In the genomic region with DNA sequence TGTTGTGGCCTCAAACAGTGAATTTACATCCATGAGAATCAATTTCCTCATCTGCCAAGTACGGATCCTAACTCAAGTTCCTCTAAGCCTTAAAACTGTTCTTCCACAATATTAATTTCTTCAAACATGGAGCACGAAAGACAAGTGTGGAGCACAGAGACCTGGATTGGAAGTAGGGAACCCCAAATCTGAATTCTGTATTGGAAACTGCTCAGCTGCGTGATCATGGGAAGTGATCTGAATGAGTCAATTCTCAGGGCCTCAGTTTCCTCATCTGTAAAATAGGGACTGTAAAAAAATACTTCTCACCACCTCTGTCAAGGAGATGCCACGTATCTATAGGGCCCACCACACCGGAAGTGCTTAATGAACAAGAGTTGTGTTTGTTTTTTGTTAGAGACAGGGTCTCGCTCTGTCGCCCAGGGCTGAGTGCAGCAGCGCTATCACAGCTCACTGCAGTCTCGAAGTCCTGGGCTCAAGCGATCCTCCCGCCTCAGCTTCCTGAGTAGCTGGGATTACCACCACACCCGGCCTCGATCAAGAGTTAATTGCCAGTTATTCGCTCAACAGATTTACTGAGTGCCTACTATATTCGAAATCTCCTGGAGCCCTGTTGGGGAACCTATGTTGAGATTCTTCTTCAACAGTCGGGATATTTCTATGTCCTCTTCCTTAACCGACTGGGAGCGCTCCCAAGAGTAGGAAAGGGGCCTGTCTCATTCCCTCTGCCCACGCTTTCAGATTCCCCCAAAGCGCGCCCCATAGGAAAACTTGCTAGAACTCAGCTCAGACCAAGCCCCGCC, we compare ENCODE assay signal across 8 cellular contexts. TPM values are rescaled to one million over a fixed set of nuclear protein-coding genes. Genes with fewer than 3 reads are reported as not detected.
A peak's percentile ranks its signal among the peaks of the same experiment; 100 is the strongest.
DNase-seq lines count a peak whose midpoint lies in the region; ATAC-seq and TF ChIP-seq lines count a peak whose summit lies in the region.

No MANE protein-coding gene starts in this region.

- H3K4me3 ChIP-seq in H7 (ENCODE audit: insufficient read depth, low read depth, low read length), result peak overlapping the region; percentile 39
- peak overlapping the region; percentile 100 for H3K4me3 ChIP-seq in WI38 (ENCODE audit: low read depth, low read length)
- H3K4me3 ChIP-seq in spleen, result peak overlapping the region; percentile 73 to 95 (median 91)

- ATAC-seq in GM21447 (IDR thresholded peaks at IDR 0.05; ENCODE audit: unreplicated experiment), result no peak

- H3K27ac Mint-ChIP-seq in glutamatergic neuron (ENCODE audit: unreplicated experiment), result peak overlapping the region; percentile 38

- H3K27me3 ChIP-seq in H7 (ENCODE audit: control insufficient read depth, insufficient read depth, low read length) (no peaks in the 10 kb centered on the region), spleen (replicated peaks in 1 of 7) (no peaks in the 10 kb centered on the region)

- intact Hi-C loops in spleen (cut with DNase I; ENCODE audit: low total_unique reads), result loop anchor here (10.0 kb wide), 1 partner anchor 132 kb away; the partner anchor contains the start of gene SHKBP1

- H3K4me1 ChIP-seq in spleen, result peaks cover 17 to 50% (median 27%) of the 10 kb centered on the region in 6 donors

- H3K27ac ChIP-seq in spleen, result peak overlapping the region; percentile 92 to 99 (median 96)

- H3K9me3 ChIP-seq in spleen, result no peaks in the 10 kb centered on the region

- DNase-seq in H7 (peak; percentile 9), glutamatergic neuron (no peak), spleen (no peak), RKO (ENCODE audit: low spot score) (no peak), iPS-NIHi11 (ENCODE audit: low spot score) (no peak), anterior cingulate cortex (lab: John Stamatoyannopoulos, UW) (no peak)

- peaks cover 5% of the 10 kb centered on the region for H3K4me1 Mint-ChIP-seq in glutamatergic neuron (ENCODE audit: low read depth, unreplicated experiment)

- TF ChIP-seq CTCF in WI38 (IDR thresholded peaks at IDR 0.05; ENCODE audit: low read depth, low read length) (no peak), glutamatergic neuron (IDR thresholded peaks at IDR 0.05; ENCODE audit: partially characterized antibody, unreplicated experiment) (no peak), spleen (IDR thresholded peaks at IDR 0.05 in 8 of 11, conservative IDR thresholded peaks at IDR 0.05 in 3 of 11) (no peak)

- TF ChIP-seq POLR2A in spleen (IDR thresholded peaks at IDR 0.05), result no peak

- 16 to 20% (median 17%) methylated on average over 22 of the region's 22 CpGs for WGBS in spleen, 5 donors

- H3K36me3 Mint-ChIP-seq in glutamatergic neuron (ENCODE audit: unreplicated experiment), result no peaks in the 10 kb centered on the region

- peaks cover 12% of the 10 kb centered on the region for H3K9me3 Mint-ChIP-seq in glutamatergic neuron (ENCODE audit: unreplicated experiment)

- H3K36me3 ChIP-seq in H7 (replicated peaks; ENCODE audit: control insufficient read depth, insufficient read depth, low read length) (peaks cover 11% of the 10 kb centered on the region), spleen (peaks cover 0 to 42% (median 23%) of the 10 kb centered on the region in 6 donors)

- H3K27me3 Mint-ChIP-seq in glutamatergic neuron (ENCODE audit: unreplicated experiment), result peaks cover 13% of the 10 kb centered on the region

- peak overlapping the region; percentile 88 for H3K4me3 Mint-ChIP-seq in glutamatergic neuron (ENCODE audit: unreplicated experiment)

RNA-seq across cellular contexts. Expression of gene SERTAD3, which starts 1.6 kb away (rescaled TPM):
- total RNA-seq in H7 (2014; rRNA removed; shearing (Covaris generic)), result 26.0 and 29.9 TPM in 2 replicates
- total RNA-seq in glutamatergic neuron (ENCODE audit: unreplicated experiment), result 30.1 TPM
- 10 to 100 TPM; 21.5 to 51.4 (median 30.9) TPM for total RNA-seq in spleen
- 10 to 100 TPM; 21.8 to 32.6 (median 23.5) TPM for polyA plus RNA-seq in spleen

RNA-seq across cellular contexts. Expression of gene SERTAD1, which starts 16.7 kb away (rescaled TPM):
- total RNA-seq in H7 (2014; rRNA removed; shearing (Covaris generic)), result 3.7 and 4.4 TPM in 2 replicates
- total RNA-seq in glutamatergic neuron (ENCODE audit: unreplicated experiment), result 3.6 TPM
- total RNA-seq in spleen, result 10 to 100 TPM in 6 of 7 donors, 1 to 10 TPM in 1; 9.8 to 19.7 (median 13.2) TPM
- polyA plus RNA-seq in spleen, result 10 to 100 TPM in 1 of 3 donors, 1 to 10 TPM in 2; 8.5 to 14.9 (median 9.4) TPM

RNA-seq across cellular contexts. Expression of gene BLVRB, which starts 23.0 kb away (rescaled TPM):
- 43.6 and 53.8 TPM in 2 replicates for total RNA-seq in H7 (2014; rRNA removed; shearing (Covaris generic))
- total RNA-seq in glutamatergic neuron (ENCODE audit: unreplicated experiment), result 7.2 TPM
- 100 to 1,000 TPM in 6 of 7 donors, 10 to 100 TPM in 1; 92.3 to 243 (median 179) TPM for total RNA-seq in spleen
- polyA plus RNA-seq in spleen, result 100 to 1,000 TPM in 2 of 3 donors, 10 to 100 TPM in 1; 90.6 to 215 (median 136) TPM

RNA-seq across cellular contexts. Expression of gene SPTBN4, which starts 24.3 kb away (rescaled TPM):
- 0.78 and 1.1 TPM in 2 replicates for total RNA-seq in H7 (2014; rRNA removed; shearing (Covaris generic))
- total RNA-seq in glutamatergic neuron (ENCODE audit: unreplicated experiment) (161 TPM), spleen (1 to 10 TPM in 3 of 7 donors, under 1 TPM in 4; 0.32 to 2.3 (median 0.85) TPM)
- under 1 TPM; 0.30 to 0.61 (median 0.35) TPM for polyA plus RNA-seq in spleen

RNA-seq across cellular contexts. Expression of gene PRX, which starts 29.4 kb away (rescaled TPM):
- total RNA-seq in H7 (2014; rRNA removed; shearing (Covaris generic)), result 5.0 and 10.7 TPM in 2 replicates
- 4.7 TPM for total RNA-seq in glutamatergic neuron (ENCODE audit: unreplicated experiment)
- total RNA-seq in spleen, result 1 to 10 TPM; 1.7 to 3.4 (median 3.0) TPM
- polyA plus RNA-seq in spleen, result 1 to 10 TPM in 1 of 3 donors, under 1 TPM in 2; 0.50 to 1.8 (median 0.56) TPM

Comparison
In these comparisons a context has a peak if more than half of its experiments do, and no peak if none do; other contexts are left out.
1. H3K4me3 ChIP-seq: peak in every context shown above with its lines; median percentile 100 in WI38; 91 in spleen; 39 in H7.